Comparison of ENCODE assay signal across 27 cellular contexts in genomic region chr18:47247833-47248609, GRCh38. TPM values are rescaled to one million over a fixed set of nuclear protein-coding genes. Genes with fewer than 3 reads are reported as not detected.
DNase-seq lines count a peak whose midpoint lies in the region; ATAC-seq and TF ChIP-seq lines count a peak whose summit lies in the region.
"Had no signal": no experiment of that assay in that cellular context is flagged by ENCODE, and none has a peak within 500 bp of the region (broad histone marks: within the 10 kb centered on the region; RNA-seq: fewer than 3 reads in every experiment).

No MANE protein-coding gene starts in this region.

- intact Hi-C loops in sigmoid colon (cut with DNase I): no loop called here

- CTCF ChIA-PET in SK-N-SH (lab: Yijun Ruan, JAX): interaction anchor here (0.6 to 9.6 kb wide), 24 partner anchors 8 to 508 kb away, joined by 3 to 135 read pairs (median 4); no protein-coding TSS in a partner anchor

- TF ChIP-seq CTCF in SK-N-SH (IDR thresholded peaks at IDR 0.05) (no peak), GM20000 (IDR thresholded peaks at IDR 0.05; ENCODE audit: extremely low read depth, missing control alignments) (no peak), coronary artery (IDR thresholded peaks at IDR 0.05) (no peak), neural cell (IDR thresholded peaks at IDR 0.05; ENCODE audit: poor library complexity, severe bottlenecking) (no peak), sigmoid colon (IDR thresholded peaks at IDR 0.05) (no peak)

- H3K27me3 ChIP-seq in SK-N-SH (ENCODE audit: insufficient read depth) (peaks cover 59% of the 10 kb centered on the region), neural cell (ENCODE audit: insufficient read depth, low read depth, low read length) (peaks cover 90% of the 10 kb centered on the region), sigmoid colon (peaks cover 50 to 94% (median 82%) of the 10 kb centered on the region in 3 donors)

- H3K9me2 ChIP-seq in SK-N-SH (no peaks in the 10 kb centered on the region), neural cell (ENCODE audit: insufficient read depth, low read length) (no peaks in the 10 kb centered on the region)

- H3F3A ChIP-seq in SK-N-SH (replicated peaks; ENCODE audit: insufficient read depth): no peaks in the 10 kb centered on the region
- H3F3A ChIP-seq in neural cell (ENCODE audit: insufficient read depth, low read length, poor library complexity, severe bottlenecking): no peaks in the 10 kb centered on the region

- TF ChIP-seq RAD21 in SK-N-SH (IDR thresholded peaks at IDR 0.05; ENCODE audit: low read length): no peak
- TF ChIP-seq RAD21 in neural cell (conservative IDR thresholded peaks at IDR 0.05): no peak

- POLR2A ChIA-PET in SK-N-SH (lab: Yijun Ruan, JAX): no interaction called here

- no peak overlapping the region for H3K9ac ChIP-seq in SK-N-SH
- no peak overlapping the region for H3K9ac ChIP-seq in neural cell (ENCODE audit: low read length)
- H3K9ac ChIP-seq: BLaER1 treated with 17β-estradiol and CSF1 and Interleukin-3, amounts not matched to agents 10 nM and 100 nM had no signal

- H2AFZ ChIP-seq in SK-N-SH (ENCODE audit: low read depth) (no peak overlapping the region), neural cell (ENCODE audit: low read depth, low read length) (no peak overlapping the region)

- no peak overlapping the region for H3K27ac ChIP-seq in SK-N-SH (ENCODE audit: low read depth in 2 of 2, low read length in 1 of 2)
- no peak overlapping the region for H3K27ac ChIP-seq in coronary artery
- no peak overlapping the region for H3K27ac ChIP-seq in neural cell (ENCODE audit: low read length)
- H3K27ac ChIP-seq in sigmoid colon: no peak overlapping the region
- H3K27ac ChIP-seq: BLaER1 treated with 17β-estradiol and CSF1 and Interleukin-3, amounts not matched to agents 10 nM and 100 nM; dorsolateral prefrontal cortex; spleen; thoracic aorta had no signal

- H3K36me3 ChIP-seq in SK-N-SH (replicated peaks in 1 of 2; ENCODE audit: control insufficient read depth in 1 of 2, insufficient read depth in 2 of 2, low read length in 1 of 2) (no peaks in the 10 kb centered on the region), neural cell (ENCODE audit: insufficient read depth, low read length) (no peaks in the 10 kb centered on the region), sigmoid colon (no peaks in the 10 kb centered on the region)
- H3K36me3 ChIP-seq: BLaER1 treated with 17β-estradiol and CSF1 and Interleukin-3, amounts not matched to agents 10 nM and 100 nM; spleen; thoracic aorta had no signal

- 0 out of 2 replicates have a peak, but pooled peaks cover 3% of the 10 kb centered on the region for H3K9me3 ChIP-seq in SK-N-SH
- peaks cover 13% of the 10 kb centered on the region for H3K9me3 ChIP-seq in neural cell (ENCODE audit: low read length)
- H3K9me3 ChIP-seq in sigmoid colon: no peaks in the 10 kb centered on the region
- H3K9me3 ChIP-seq: thoracic aorta had no signal

- H3K79me2 ChIP-seq in SK-N-SH (ENCODE audit: insufficient read depth) (no peaks in the 10 kb centered on the region), neural cell (replicated peaks; ENCODE audit: insufficient read depth, low read length) (no peaks in the 10 kb centered on the region)

- no peak for ATAC-seq in SK-N-SH treated with all-trans-retinoic acid at 6 μM for 48 hours
- ATAC-seq: GM12878; naive thymus-derived CD4-positive, alpha-beta T cell; Right ventricle myocardium inferior had no signal

- 12% methylated on average over 14 of the region's 98 CpGs for WGBS in SK-N-SH (ENCODE audit: low lambda C conversion rate)
- 6 to 22% methylated on average over 98 of the region's 98 CpGs for WGBS in sigmoid colon, 2 donors

- H3K4me2 ChIP-seq in SK-N-SH (no peak overlapping the region), neural cell (ENCODE audit: low read length) (no peak overlapping the region)
- H3K4me2 ChIP-seq: BLaER1 treated with 17β-estradiol and CSF1 and Interleukin-3, amounts not matched to agents 10 nM and 100 nM had no signal

- H3K4me3 ChIP-seq in SK-N-SH (ENCODE audit: low read depth in 2 of 2, low read length in 1 of 2) (no peak overlapping the region; a peak in 1 of 4 replicates), coronary artery (peak overlapping the region; percentile 39), neural cell (ENCODE audit: low read length) (no peak overlapping the region), sigmoid colon (peak overlapping the region in 2 of 4 donors; percentile 4 to 25)
- H3K4me3 ChIP-seq: BLaER1 treated with 17β-estradiol and CSF1 and Interleukin-3, amounts not matched to agents 10 nM and 100 nM; GM12878; thoracic aorta had no signal

- DNase-seq in SK-N-SH: peak; percentile 53
- peak; percentile 48 for DNase-seq in GM20000 (ENCODE audit: low spot score)
- no peak for DNase-seq in coronary artery (ENCODE audit: low spot score)
- no peak for DNase-seq in sigmoid colon
- no peak for DNase-seq in anterior cingulate cortex (lab: John Stamatoyannopoulos, UW)
- DNase-seq in LoVo (ENCODE audit: low spot score): no peak
- DNase-seq: 8988T; activated CD4-positive, CD25-positive, alpha-beta regulatory T cell; activated naive CD4-positive, alpha-beta T cell treated with anti-CD3 and anti-CD28 coated beads, Interleukin-2, amount 50 U/mL, for 16 hours; dorsolateral prefrontal cortex; GF-D8; KG1; naive thymus-derived CD4-positive, alpha-beta T cell; NCI-H1048; NCI-H2081; NCI-H510A treated with DMSO at 0.1 percent for 48 hours; spleen; stimulated activated CD8-positive, alpha-beta memory T cell treated with anti-CD3 and anti-CD28 coated beads, Interleukin-4, amount 100 ng/mL, for 48 hours had no signal

- TF ChIP-seq POLR2A in sigmoid colon (IDR thresholded peaks at IDR 0.05): no peak

- TF ChIP-seq EP300 in SK-N-SH (IDR thresholded peaks at IDR 0.05; ENCODE audit: borderline replicate concordance in 1 of 2, low read depth in 1 of 2, low read length in 1 of 2) (no peak), neural cell (conservative IDR thresholded peaks at IDR 0.05; ENCODE audit: poor library complexity, severe bottlenecking) (no peak), sigmoid colon (IDR thresholded peaks at IDR 0.05) (no peak)

- H4K20me1 ChIP-seq in SK-N-SH (ENCODE audit: insufficient read depth): no peaks in the 10 kb centered on the region
- no peaks in the 10 kb centered on the region for H4K20me1 ChIP-seq in neural cell (ENCODE audit: insufficient read depth)
- H4K20me1 ChIP-seq: BLaER1 treated with 17β-estradiol and CSF1 and Interleukin-3, amounts not matched to agents 10 nM and 100 nM had no signal

- H3K4me1 ChIP-seq in SK-N-SH (ENCODE audit: control insufficient read depth in 1 of 2, insufficient read depth in 2 of 2, low read depth in 1 of 2, low read length in 1 of 2): peaks cover 0 to 7% of the 10 kb centered on the region in 2 experiments; a peak in 1 of 4 replicates
- peaks cover 0 to 15% (median 5%) of the 10 kb centered on the region in 4 donors for H3K4me1 ChIP-seq in sigmoid colon
- H3K4me1 ChIP-seq: BLaER1 treated with 17β-estradiol and CSF1 and Interleukin-3, amounts not matched to agents 10 nM and 100 nM had no signal

TF ChIP-seq in SK-N-SH treated with all-trans-retinoic acid at 6 μM for 48 hours, 23 proteins besides CTCF, POLR2A, EP300 and RAD21 (continues in another document):
- TF ChIP-seq CSRNP3 (CRISPR knock-in tag; IDR thresholded peaks at IDR 0.05) (no peak), ZNF8 (CRISPR knock-in tag; IDR thresholded peaks at IDR 0.05) (no peak), BACH2 (CRISPR knock-in tag; IDR thresholded peaks at IDR 0.05; ENCODE audit: borderline replicate concordance) (no peak), ZFP3 (CRISPR knock-in tag; IDR thresholded peaks at IDR 0.05) (no peak), ISL1 (CRISPR knock-in tag; IDR thresholded peaks at IDR 0.05) (no peak), OSR1 (CRISPR knock-in tag; IDR thresholded peaks at IDR 0.05) (no peak), TOX (CRISPR knock-in tag; IDR thresholded peaks at IDR 0.05; ENCODE audit: borderline replicate concordance) (no peak)

TF ChIP-seq in neural cell, 6 proteins besides CTCF, POLR2A, EP300 and RAD21:
- no peak for TF ChIP-seq TAF1 (IDR thresholded peaks at IDR 0.05; ENCODE audit: low read depth)
- TF ChIP-seq SMC3 (conservative IDR thresholded peaks at IDR 0.05; ENCODE audit: poor library complexity): no peak
- TF ChIP-seq EZH2 (IDR thresholded peaks at IDR 0.05; ENCODE audit: borderline replicate concordance, insufficient read depth, low read length, poor library complexity, severe bottlenecking): peak; percentile 34
- TF ChIP-seq REST (IDR thresholded peaks at IDR 0.05; ENCODE audit: borderline replicate concordance): no peak
- no peak for TF ChIP-seq POLR2AphosphoS5 (IDR thresholded peaks at IDR 0.05)

RNA-seq across cellular contexts. Expression of gene SKOR2, which starts 3.4 kb away (rescaled TPM):
- polyA plus RNA-seq in SK-N-SH (2012; rRNA removed): not detected in 2 replicates
- polyA plus RNA-seq in SK-N-SH (2012; cell fraction: cytosol; rRNA removed): not detected in 2 replicates
- polyA plus RNA-seq in SK-N-SH (2012; cell fraction: nucleus; rRNA removed): not detected in 2 replicates
- not detected in 2 replicates for polyA plus RNA-seq in neural cell
- 0.73 TPM in 1 of 2 replicates, not detected in the other for polyA minus RNA-seq in neural cell
- total RNA-seq in sigmoid colon: not detected
- polyA plus RNA-seq in sigmoid colon: not detected
- total RNA-seq: bronchial epithelial cell; GM12878; naive thymus-derived CD4-positive, alpha-beta T cell; Right ventricle myocardium inferior; spleen; T-helper 1 cell treated with Interleukin-12 subunit alpha and Interleukin-12 subunit beta and Interleukin-4 antibody, amounts not matched to agents 30 ng/mL and 1 ng/mL, for 36 hours; thoracic aorta had no signal
- polyA plus RNA-seq: esophagus; GM12878; naive thymus-derived CD4-positive, alpha-beta T cell; spleen had no signal

Comparison
In these comparisons a context has a peak if more than half of its experiments do, and no peak if none do; other contexts are left out.
1. DNase-seq: peak in SK-N-SH (single experiment) and GM20000 (single experiment); none in coronary artery (single experiment), sigmoid colon (single experiment), anterior cingulate cortex (0 of 58) and LoVo (single experiment).